Comparison of ENCODE assay signal across 1 cellular context in the genomic region with DNA sequence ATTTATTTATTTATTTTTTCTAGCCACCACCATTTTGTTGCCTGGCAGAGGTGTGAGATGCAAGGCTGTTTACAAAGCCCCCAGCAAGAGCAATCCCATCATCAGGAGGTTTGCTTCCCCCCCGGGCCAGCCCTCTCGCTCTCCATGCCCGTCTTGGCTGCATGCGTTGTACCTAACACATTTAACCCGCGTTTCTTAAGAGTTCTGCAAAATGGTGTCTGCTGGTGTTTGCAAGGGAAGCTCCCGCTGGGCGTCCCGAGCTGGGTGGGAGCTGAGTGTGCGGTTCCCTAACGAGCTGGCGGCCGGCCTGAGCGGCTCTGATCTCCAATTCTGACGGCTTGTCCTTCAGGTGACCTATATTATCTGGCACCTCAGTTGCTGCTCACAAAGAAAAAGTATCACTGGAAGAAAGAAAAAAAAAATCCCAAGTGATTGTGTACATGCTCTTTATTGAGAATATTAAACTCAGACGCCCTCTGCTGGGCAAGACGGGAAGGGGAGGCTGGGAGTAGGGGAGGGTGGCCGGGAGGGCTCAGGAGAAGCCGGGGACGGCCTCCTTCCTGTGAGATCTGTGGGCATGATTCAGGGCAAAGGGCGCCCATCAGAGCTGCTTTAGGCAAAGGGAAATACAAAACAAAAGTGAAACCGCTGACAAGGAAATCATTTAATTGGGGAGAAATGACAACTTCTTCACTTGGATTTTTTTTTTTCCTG.
A peak's percentile ranks its signal among the peaks of the same experiment; 100 is the strongest.
TF ChIP-seq lines count a peak whose summit lies in the region.

No MANE protein-coding gene starts in this region.

TF ChIP-seq in liver, 16 proteins besides CTCF, POLR2A, EP300 and RAD21 (continued from another document):
- TF ChIP-seq, protein P1, sequence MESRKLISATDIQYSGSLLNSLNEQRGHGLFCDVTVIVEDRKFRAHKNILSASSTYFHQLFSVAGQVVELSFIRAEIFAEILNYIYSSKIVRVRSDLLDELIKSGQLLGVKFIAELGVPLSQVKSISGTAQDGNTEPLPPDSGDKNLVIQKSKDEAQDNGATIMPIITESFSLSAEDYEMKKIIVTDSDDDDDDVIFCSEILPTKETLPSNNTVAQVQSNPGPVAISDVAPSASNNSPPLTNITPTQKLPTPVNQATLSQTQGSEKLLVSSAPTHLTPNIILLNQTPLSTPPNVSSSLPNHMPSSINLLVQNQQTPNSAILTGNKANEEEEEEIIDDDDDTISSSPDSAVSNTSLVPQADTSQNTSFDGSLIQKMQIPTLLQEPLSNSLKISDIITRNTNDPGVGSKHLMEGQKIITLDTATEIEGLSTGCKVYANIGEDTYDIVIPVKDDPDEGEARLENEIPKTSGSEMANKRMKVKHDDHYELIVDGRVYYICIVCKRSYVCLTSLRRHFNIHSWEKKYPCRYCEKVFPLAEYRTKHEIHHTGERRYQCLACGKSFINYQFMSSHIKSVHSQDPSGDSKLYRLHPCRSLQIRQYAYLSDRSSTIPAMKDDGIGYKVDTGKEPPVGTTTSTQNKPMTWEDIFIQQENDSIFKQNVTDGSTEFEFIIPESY (IDR thresholded peaks at IDR 0.05) = peak; percentile 1
- TF ChIP-seq NR2F2 (IDR thresholded peaks at IDR 0.05) = peak; percentile 78
